Comparison of ENCODE assay signal across 12 cellular contexts in genomic region chr2:84874381-84875212, GRCh38. TPM values are rescaled to one million over a fixed set of nuclear protein-coding genes. Genes with fewer than 3 reads are reported as not detected.
DNase-seq lines count a peak whose midpoint lies in the region; ATAC-seq and TF ChIP-seq lines count a peak whose summit lies in the region.
"Had no signal": no experiment of that assay in that cellular context is flagged by ENCODE, and none has a peak within 500 bp of the region (broad histone marks: within the 10 kb centered on the region; RNA-seq: fewer than 3 reads in every experiment).

No MANE protein-coding gene starts in this region.

- in situ Hi-C loops in ACHN (cut with HindIII; ENCODE audit: low pct_ligation_motif_present, low pct_unique_long_range_greater_than_20kb, low sequenced_read_pairs), result no loop called here

- no peaks in the 10 kb centered on the region for H3K27me3 Mint-ChIP-seq in CD4-positive, alpha-beta T cell
- H3K27me3 Mint-ChIP-seq in HFFc6 (ENCODE audit: insufficient read depth), result peaks cover 7% of the 10 kb centered on the region

- peaks cover 83% of the 10 kb centered on the region for H3K4me1 Mint-ChIP-seq in CD4-positive, alpha-beta T cell (ENCODE audit: low read depth)
- peaks cover 29% of the 10 kb centered on the region for H3K4me1 Mint-ChIP-seq in HFFc6 (ENCODE audit: low read depth)

- CTCF ChIA-PET in CD4-positive, alpha-beta T cell (lab: Charles Lee), result interaction anchor here (2.0 kb wide), 1 partner anchor 51 kb away, joined by 7 read pairs; no protein-coding TSS in a partner anchor

- H3K9me3 Mint-ChIP-seq in CD4-positive, alpha-beta T cell, result no peaks in the 10 kb centered on the region
- no peaks in the 10 kb centered on the region for H3K9me3 Mint-ChIP-seq in HFFc6

- no peaks in the 10 kb centered on the region for H3K27me3 ChIP-seq in CD4-positive, alpha-beta T cell (ENCODE audit: control insufficient read depth, insufficient read depth, low read length)

- POLR2A ChIA-PET in CD4-positive, alpha-beta T cell (lab: Charles Lee), result interaction anchor here (0.9 kb wide), 1 partner anchor 7 kb away, joined by 3 read pairs; no protein-coding TSS in a partner anchor

- H3K27ac Mint-ChIP-seq in CD4-positive, alpha-beta T cell, result peak overlapping the region; percentile 92
- H3K27ac Mint-ChIP-seq in HFFc6, result peak overlapping the region; percentile 7; the same call in 1 of the 2 replicates

- H3K4me3 Mint-ChIP-seq in CD4-positive, alpha-beta T cell, result peak overlapping the region; percentile 74
- no peak overlapping the region for H3K4me3 Mint-ChIP-seq in HFFc6

- DNase-seq in CD4-positive, alpha-beta T cell, result no peak
- peak; percentile 17 for DNase-seq in HFFc6
- peak; percentile 49 for DNase-seq in amniotic epithelial cell (ENCODE audit: low read depth)
- DNase-seq in kidney tubule cell (ENCODE audit: low spot score), result peak; percentile 61
- no peak for DNase-seq in ACHN
- no peak for DNase-seq in left cardiac atrium
- DNase-seq: hypothalamus, left ventricle myocardium inferior, MM.1S, SHP77 treated with DMSO at 0.1 percent for 48 hours had no signal

- peaks cover 82% of the 10 kb centered on the region for H3K36me3 Mint-ChIP-seq in CD4-positive, alpha-beta T cell (ENCODE audit: low read depth)
- peaks cover 5% of the 10 kb centered on the region; the same call in 1 of the 2 replicates for H3K36me3 Mint-ChIP-seq in HFFc6 (ENCODE audit: low read depth)

- peak overlapping the region; percentile 69 for H3K27ac ChIP-seq in CD4-positive, alpha-beta T cell (ENCODE audit: low read depth, low read length)
- H3K27ac ChIP-seq: epithelial cell of prostate, left ventricle myocardium inferior had no signal

- H3K9me3 ChIP-seq in CD4-positive, alpha-beta T cell (ENCODE audit: control insufficient read depth, low read length), result no peaks in the 10 kb centered on the region
- H3K9me3 ChIP-seq: left ventricle myocardium inferior had no signal

- intact Hi-C loops in CD4-positive, alpha-beta T cell (cut with DNase I, micrococcal nuclease), result no loop called here
- intact Hi-C loops in left cardiac atrium (cut with DNase I), result loop anchor here in 1 of 2 donors (10.0 kb wide), 1 partner anchor 380 kb away; no protein-coding TSS in a partner anchor

- no peak for TF ChIP-seq CTCF in CD4-positive, alpha-beta T cell (IDR thresholded peaks at IDR 0.05)
- TF ChIP-seq CTCF in HFFc6 (IDR thresholded peaks at IDR 0.05), result no peak

- ATAC-seq in CD4-positive, alpha-beta T cell (ENCODE audit: poor library complexity), result no peak
- ATAC-seq in GM18498 (IDR thresholded peaks at IDR 0.05; ENCODE audit: unreplicated experiment), result no peak
- ATAC-seq in left cardiac atrium, result no peak

RNA-seq across cellular contexts. Expression of gene TRABD2A, which starts 6.3 kb away (rescaled TPM):
- 100 to 1,000 TPM; 166 to 170 TPM for total RNA-seq in CD4-positive, alpha-beta T cell
- 10 to 100 TPM; 13.5 to 46.2 (median 41.9) TPM for total RNA-seq in HFFc6 (2021; fragmentation: NEBNext Ultra II Directional; extraction: Animal tissue kit (Norgen Biotek cat#: 25700))
- 1 to 10 TPM in 1 of 2 donors, under 1 TPM in 1; 0.91 to 1.3 TPM for total RNA-seq in left cardiac atrium

RNA-seq across cellular contexts. Expression of gene TMSB10, which starts 30.9 kb away (rescaled TPM):
- 1,000 to 10,000 TPM; 1,969 to 2,001 TPM for total RNA-seq in CD4-positive, alpha-beta T cell
- total RNA-seq in HFFc6 (2021; fragmentation: NEBNext Ultra II Directional; extraction: Animal tissue kit (Norgen Biotek cat#: 25700)), result 1,000 to 10,000 TPM; 3,909 to 6,151 (median 5,325) TPM
- 100 to 1,000 TPM; 751 to 893 TPM for total RNA-seq in left cardiac atrium

Comparison
In these comparisons a context has a peak if more than half of its experiments do, and no peak if none do; other contexts are left out.
1. DNase-seq: peak in HFFc6 (single experiment), amniotic epithelial cell (single experiment) and kidney tubule cell (single experiment); none in CD4-positive, alpha-beta T cell (0 of 10), ACHN (single experiment) and left cardiac atrium (single experiment).
2. RNA of gene TRABD2A, which starts 6.3 kb away (total RNA-seq): 166 to 170 TPM in CD4-positive, alpha-beta T cell and 13.5 to 46.2 TPM in HFFc6; 0.91 to 1.3 TPM in left cardiac atrium; every median in the first group is over 4 times any median in the second.